ENCODE assay signal across 10 cellular contexts in genomic region chr11:95487391-95487790, GRCh38.
DNase-seq lines count a peak whose midpoint lies in the region; ATAC-seq and TF ChIP-seq lines count a peak whose summit lies in the region.
"Had no signal": no experiment of that assay in that cellular context is flagged by ENCODE, and none has a peak within 500 bp of the region (broad histone marks: within the 10 kb centered on the region; RNA-seq: fewer than 3 reads in every experiment).

No MANE protein-coding gene starts in this region.

- no peak for TF ChIP-seq CTCF in HEK293 (tag by site-specific recombination; IDR thresholded peaks at IDR 0.05)
- TF ChIP-seq CTCF in PC-3 (conservative IDR thresholded peaks at IDR 0.05; ENCODE audit: low read depth, low read length) = no peak

- H3K9me3 Mint-ChIP-seq in stimulated activated naive CD8-positive, alpha-beta T cell treated with anti-CD3 and anti-CD28 coated beads, Interleukin-15, amount 100 ng/mL, for 72 hours = peaks cover 5 to 17% of the 10 kb centered on the region in 2 donors

- H3K36me3 ChIP-seq in HEK293 (ENCODE audit: control insufficient read depth in 2 of 2, insufficient read depth in 1 of 2, low read length in 2 of 2) = no peaks in the 10 kb centered on the region
- H3K36me3 ChIP-seq in PC-3 (ENCODE audit: low read depth, low read length) = no peaks in the 10 kb centered on the region
- H3K36me3 ChIP-seq: uterus had no signal

- peak in 2 of 3 donors; percentile 8 to 12 for DNase-seq in stimulated activated CD4-positive, alpha-beta T cell treated with anti-CD3 and anti-CD28 coated beads, TNF-alpha, amount 100 ng/mL, for 48 hours (ENCODE audit: low read depth in 3 of 3)
- no peak for DNase-seq in stimulated activated CD4-positive, alpha-beta T cell treated with anti-CD3 and anti-CD28 coated beads, Interleukin-2, amount 100 ng/mL, for 24 hours
- DNase-seq in stimulated activated naive CD8-positive, alpha-beta T cell treated with anti-CD3 and anti-CD28 coated beads, Interleukin-15, amount 100 ng/mL, for 72 hours = peak in 1 of 2 donors; percentile 13
- DNase-seq in Ammon's horn (ENCODE audit: low spot score) (no peak), PC-3 (no peak), Right ventricle myocardium superior (no peak)
- DNase-seq: uterus had no signal

- no TSS peak for BruUV-seq in PC-3 (replicated peaks; lab: Mats Ljungman, UMichigan)

- no peak overlapping the region for H3K4me2 ChIP-seq in PC-3 (ENCODE audit: low read length)

- H3K9ac ChIP-seq in PC-3 (ENCODE audit: low read length) = no peak overlapping the region

- H3K27ac ChIP-seq in HEK293 (ENCODE audit: extremely low read depth, low read depth, low read length) (no peak overlapping the region), PC-3 (ENCODE audit: low read length) (no peak overlapping the region)
- H3K27ac ChIP-seq: uterus had no signal

- peaks cover 5% of the 10 kb centered on the region for H3K4me1 Mint-ChIP-seq in stimulated activated naive CD8-positive, alpha-beta T cell treated with anti-CD3 and anti-CD28 coated beads, Interleukin-15, amount 100 ng/mL, for 72 hours

- H3F3A ChIP-seq in PC-3 (ENCODE audit: low read length, unreplicated experiment) = no peaks in the 10 kb centered on the region

- CTCF ChIA-PET in HEK293 (lab: Yijun Ruan, JAX) (interaction anchor here (0.5 kb wide), 1 partner anchor 109 kb away, joined by 3 read pairs; no protein-coding TSS in a partner anchor), PC-3 (lab: Charles Lee) (interaction anchor here (0.6 kb wide), 1 partner anchor 335 kb away, joined by 7 read pairs; no protein-coding TSS in a partner anchor)

- peak; percentile 100 for ATAC-seq in HG03571 (IDR thresholded peaks at IDR 0.05; ENCODE audit: unreplicated experiment)
- ATAC-seq in stimulated activated naive CD8-positive, alpha-beta T cell treated with anti-CD3 and anti-CD28 coated beads, Interleukin-15, amount 100 ng/mL, for 72 hours = peak; percentile 82
- no peak for ATAC-seq in PC-3
- no peak for ATAC-seq in Right ventricle myocardium superior (ENCODE audit: poor library complexity)

- no peaks in the 10 kb centered on the region for H3K79me2 ChIP-seq in PC-3 (ENCODE audit: low read length)

- H2AFZ ChIP-seq in PC-3 (ENCODE audit: low read length) = no peak overlapping the region

- H3K9me3 ChIP-seq in HEK293 (ENCODE audit: control insufficient read depth, insufficient read depth, low read depth, low read length) (no peaks in the 10 kb centered on the region), PC-3 (ENCODE audit: low read length) (no peaks in the 10 kb centered on the region)
- H3K9me3 ChIP-seq: uterus had no signal

- no peaks in the 10 kb centered on the region for H3K4me1 ChIP-seq in HEK293 (ENCODE audit: control insufficient read depth, insufficient read depth, low read length)
- no peaks in the 10 kb centered on the region for H3K4me1 ChIP-seq in PC-3 (ENCODE audit: insufficient read depth, low read length)
- H3K4me1 ChIP-seq: uterus had no signal

- peaks cover 15% of the 10 kb centered on the region; the same call in 1 of the 2 replicates for H3K27me3 ChIP-seq in PC-3 (ENCODE audit: low read length)
- H3K27me3 ChIP-seq: uterus had no signal

- H3K4me3 ChIP-seq in HEK293 (ENCODE audit: low read depth, low read length) (no peak overlapping the region), PC-3 (ENCODE audit: low read length) (no peak overlapping the region)
- H3K4me3 ChIP-seq: uterus had no signal

- no peak overlapping the region for H3K4me3 Mint-ChIP-seq in stimulated activated naive CD8-positive, alpha-beta T cell treated with anti-CD3 and anti-CD28 coated beads, Interleukin-15, amount 100 ng/mL, for 72 hours
- H3K4me3 Mint-ChIP-seq: activated naive CD8-positive, alpha-beta T cell had no signal

- peak overlapping the region in 1 of 2 donors; percentile 51 for H3K27ac Mint-ChIP-seq in stimulated activated naive CD8-positive, alpha-beta T cell treated with anti-CD3 and anti-CD28 coated beads, Interleukin-15, amount 100 ng/mL, for 72 hours
- H3K27ac Mint-ChIP-seq: activated naive CD8-positive, alpha-beta T cell had no signal

- no peaks in the 10 kb centered on the region for H4K20me1 ChIP-seq in PC-3 (ENCODE audit: low read length)

- intact Hi-C loops in PC-3 (cut with micrococcal nuclease) = no loop called here
- intact Hi-C loops in Right ventricle myocardium superior (cut with DNase I) = no loop called here

- POLR2A ChIA-PET in HEK293 (lab: Yijun Ruan, JAX) (interaction anchor here (0.7 kb wide), 1 partner anchor 11 kb away, joined by 3 read pairs; no protein-coding TSS in a partner anchor), PC-3 (lab: Charles Lee; ENCODE audit: unreplicated experiment) (no interaction called here)

- no peaks in the 10 kb centered on the region for H3K9me2 ChIP-seq in PC-3 (replicated peaks; ENCODE audit: low read length)

- H3K27me3 Mint-ChIP-seq in stimulated activated naive CD8-positive, alpha-beta T cell treated with anti-CD3 and anti-CD28 coated beads, Interleukin-15, amount 100 ng/mL, for 72 hours = peaks cover 8% of the 10 kb centered on the region
- H3K27me3 Mint-ChIP-seq: activated naive CD8-positive, alpha-beta T cell had no signal

TF ChIP-seq in HEK293, 187 proteins besides CTCF, POLR2A, EP300 and RAD21:
- TF ChIP-seq SCRT2 (tag by site-specific recombination; IDR thresholded peaks at IDR 0.05) = peak; percentile 53; the same call in 1 of the 2 replicates
- TF ChIP-seq ZNF677 (tag by site-specific recombination; IDR thresholded peaks at IDR 0.05) = no peak
- TF ChIP-seq, protein P1, sequence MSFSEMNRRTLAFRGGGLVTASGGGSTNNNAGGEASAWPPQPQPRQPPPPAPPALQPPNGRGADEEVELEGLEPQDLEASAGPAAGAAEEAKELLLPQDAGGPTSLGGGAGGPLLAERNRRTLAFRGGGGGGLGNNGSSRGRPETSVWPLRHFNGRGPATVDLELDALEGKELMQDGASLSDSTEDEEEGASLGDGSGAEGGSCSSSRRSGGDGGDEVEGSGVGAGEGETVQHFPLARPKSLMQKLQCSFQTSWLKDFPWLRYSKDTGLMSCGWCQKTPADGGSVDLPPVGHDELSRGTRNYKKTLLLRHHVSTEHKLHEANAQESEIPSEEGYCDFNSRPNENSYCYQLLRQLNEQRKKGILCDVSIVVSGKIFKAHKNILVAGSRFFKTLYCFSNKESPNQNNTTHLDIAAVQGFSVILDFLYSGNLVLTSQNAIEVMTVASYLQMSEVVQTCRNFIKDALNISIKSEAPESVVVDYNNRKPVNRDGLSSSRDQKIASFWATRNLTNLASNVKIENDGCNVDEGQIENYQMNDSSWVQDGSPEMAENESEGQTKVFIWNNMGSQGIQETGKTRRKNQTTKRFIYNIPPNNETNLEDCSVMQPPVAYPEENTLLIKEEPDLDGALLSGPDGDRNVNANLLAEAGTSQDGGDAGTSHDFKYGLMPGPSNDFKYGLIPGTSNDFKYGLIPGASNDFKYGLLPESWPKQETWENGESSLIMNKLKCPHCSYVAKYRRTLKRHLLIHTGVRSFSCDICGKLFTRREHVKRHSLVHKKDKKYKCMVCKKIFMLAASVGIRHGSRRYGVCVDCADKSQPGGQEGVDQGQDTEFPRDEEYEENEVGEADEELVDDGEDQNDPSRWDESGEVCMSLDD (tag by site-specific recombination; IDR thresholded peaks at IDR 0.05) = no peak

Comparison
In these comparisons a context has a peak if more than half of its experiments do, and no peak if none do; other contexts are left out.
1. DNase-seq: peak in stimulated activated CD4-positive, alpha-beta T cell treated with anti-CD3 and anti-CD28 coated beads, TNF-alpha, amount 100 ng/mL, for 48 hours (2 of 3); none in stimulated activated CD4-positive, alpha-beta T cell treated with anti-CD3 and anti-CD28 coated beads, Interleukin-2, amount 100 ng/mL, for 24 hours (0 of 2), Ammon's horn (single experiment), PC-3 (single experiment) and Right ventricle myocardium superior (single experiment).
2. ATAC-seq: peak in HG03571 (single experiment) and stimulated activated naive CD8-positive, alpha-beta T cell treated with anti-CD3 and anti-CD28 coated beads, Interleukin-15, amount 100 ng/mL, for 72 hours (single experiment); none in PC-3 (single experiment) and Right ventricle myocardium superior (single experiment).